ENCODE assay signal across 20 cellular contexts in genomic region chr19:7554565-7554964, GRCh38. TPM values are rescaled to one million over a fixed set of nuclear protein-coding genes. Genes with fewer than 3 reads are reported as not detected.
DNase-seq lines count a peak whose midpoint lies in the region; ATAC-seq, FAIRE-seq and TF ChIP-seq lines count a peak whose summit lies in the region.
"Had no signal": no experiment of that assay in that cellular context is flagged by ENCODE, and none has a peak within 500 bp of the region (broad histone marks: within the 10 kb centered on the region; RNA-seq: fewer than 3 reads in every experiment).

No MANE protein-coding gene starts in this region.

- no peak overlapping the region for H4K8ac ChIP-seq in H9 (replicated peaks; ENCODE audit: insufficient read length, low read depth, low read length)
- H4K8ac ChIP-seq in H1 (ENCODE audit: extremely low read depth, insufficient read depth, low read length) = peak overlapping the region; percentile 46; the same call in 1 of the 2 replicates
- no peak overlapping the region for H4K8ac ChIP-seq in neuronal stem cell (ENCODE audit: low read depth, low read length)

- H2BK5ac ChIP-seq in H9 (ENCODE audit: insufficient read length, low read length) = no peak overlapping the region
- no peak overlapping the region for H2BK5ac ChIP-seq in H1 (ENCODE audit: low read depth, low read length)
- no peak overlapping the region for H2BK5ac ChIP-seq in neuronal stem cell (ENCODE audit: low read length)

- peaks cover 7 to 10% of the 10 kb centered on the region in 2 experiments; a peak in 3 of 4 replicates for H3K4me1 Mint-ChIP-seq in H9

- no peak overlapping the region for H3K4me3 Mint-ChIP-seq in H9
- H3K4me3 Mint-ChIP-seq: CD14-positive monocyte; CD8-positive, alpha-beta T cell had no signal

- no peak overlapping the region for H3K27ac ChIP-seq in H9 (ENCODE audit: insufficient read length, low read depth, low read length)
- H3K27ac ChIP-seq in H1 (ENCODE audit: low read depth, low read length) = no peak overlapping the region
- H3K27ac ChIP-seq in neuronal stem cell (replicated peaks; ENCODE audit: low read length) = no peak overlapping the region
- no peak overlapping the region for H3K27ac ChIP-seq in gastroesophageal sphincter
- H3K27ac ChIP-seq in heart left ventricle = no peak overlapping the region
- H3K27ac ChIP-seq: A549 had no signal

- H3K14ac ChIP-seq in H9 (ENCODE audit: insufficient read depth, low read length) (no peak overlapping the region), H1 (ENCODE audit: insufficient read length) (no peak overlapping the region), neuronal stem cell (ENCODE audit: low read length) (no peak overlapping the region)

- no peak overlapping the region for H3T11ph ChIP-seq in H9 (ENCODE audit: low read length)

- no peak for ATAC-seq in gastroesophageal sphincter
- no peak for ATAC-seq in heart left ventricle
- ATAC-seq: CD8-positive, alpha-beta T cell had no signal

- DNase-seq in H9 (peak; percentile 45), H1 (ENCODE audit: low read depth in 1 of 2, low spot score in 2 of 2) (no peak), neuronal stem cell (ENCODE audit: low spot score) (no peak), heart left ventricle (no peak), pons (ENCODE audit: low spot score) (no peak)
- DNase-seq: COR-L47, DMS153, DMS79 treated with DMSO at 0.1 percent for 48 hours, GF-D8 had no signal

- H2AFZ ChIP-seq in H9 (ENCODE audit: low read length) (no peak overlapping the region), H1 (ENCODE audit: low read length) (no peak overlapping the region), neuronal stem cell (ENCODE audit: low read length) (no peak overlapping the region)

- H3K56ac ChIP-seq in H9 (ENCODE audit: insufficient read length, low read depth, low read length) = no peak overlapping the region
- no peak overlapping the region for H3K56ac ChIP-seq in H1 (replicated peaks; ENCODE audit: insufficient read length, low read depth, low read length)

- TF ChIP-seq CTCF in H9 (conservative IDR thresholded peaks at IDR 0.05) (no peak), H1 (IDR thresholded peaks at IDR 0.05; ENCODE audit: control extremely low read depth in 1 of 3, insufficient read depth in 1 of 3, low read depth in 1 of 3, low read length in 3 of 3) (no peak), gastroesophageal sphincter (IDR thresholded peaks at IDR 0.05) (no peak), heart left ventricle (IDR thresholded peaks at IDR 0.05) (no peak)

- H3K23me2 ChIP-seq in H9 (ENCODE audit: insufficient read length, low read depth, low read length, poor library complexity, severe bottlenecking) = no peaks in the 10 kb centered on the region
- H3K23me2 ChIP-seq in H1 (ENCODE audit: low read depth, low read length) = peaks cover 2% of the 10 kb centered on the region; the same call in 1 of the 2 replicates

- H3K4ac ChIP-seq in H9 (ENCODE audit: low read depth, low read length) (no peak overlapping the region), H1 (replicated peaks; ENCODE audit: insufficient read length, low read depth, low read length) (no peak overlapping the region), neuronal stem cell (ENCODE audit: low read length) (no peak overlapping the region)

- TF ChIP-seq RAD21 in H1 (IDR thresholded peaks at IDR 0.05 in 1 of 2, conservative IDR thresholded peaks at IDR 0.05 in 1 of 2; ENCODE audit: low read depth in 2 of 2, low read length in 2 of 2) = no peak

- no peak for TF ChIP-seq EP300 in H1 (IDR thresholded peaks at IDR 0.05; ENCODE audit: borderline replicate concordance in 1 of 2, low read depth in 2 of 2, low read length in 2 of 2)
- TF ChIP-seq EP300 in gastroesophageal sphincter (IDR thresholded peaks at IDR 0.05) = no peak

- no peak overlapping the region for H3K27ac Mint-ChIP-seq in H9
- H3K27ac Mint-ChIP-seq: CD8-positive, alpha-beta T cell had no signal

- H2AK5ac ChIP-seq in H9 (ENCODE audit: insufficient read length, low read length) (no peak overlapping the region), H1 (ENCODE audit: low read depth, low read length) (no peak overlapping the region), neuronal stem cell (ENCODE audit: low read depth, low read length) (no peak overlapping the region)

- H3K4me3 ChIP-seq in H1 (ENCODE audit: extremely low read depth in 1 of 4, insufficient read depth in 2 of 4, low read depth in 3 of 4, low read length in 4 of 4) (peak overlapping the region in 2 of 4 experiments; percentile 55 to 56; a peak in 3 of 8 replicates), neuronal stem cell (ENCODE audit: low read length in 2 of 2) (no peak overlapping the region), gastroesophageal sphincter (no peak overlapping the region), heart left ventricle (no peak overlapping the region)
- H3K4me3 ChIP-seq: A549 had no signal

- H3K4me1 ChIP-seq in ES-I3 (ENCODE audit: insufficient read depth, low read length) (no peaks in the 10 kb centered on the region; the same call in 1 of the 2 replicates), H9 (ENCODE audit: insufficient read depth, low read length) (peaks cover 2% of the 10 kb centered on the region; the same call in 1 of the 2 replicates), H1 (replicated peaks in 1 of 4; ENCODE audit: control insufficient read depth in 3 of 4, insufficient read depth in 4 of 4, low read length in 3 of 4) (peaks cover 0 to 11% (median 8%) of the 10 kb centered on the region in 4 experiments; a peak in 5 of 7 replicates), neuronal stem cell (ENCODE audit: control insufficient read depth in 2 of 2, insufficient read depth in 1 of 2, low read depth in 1 of 2, low read length in 2 of 2) (peaks cover 0 to 5% of the 10 kb centered on the region in 2 donors), gastroesophageal sphincter (peaks cover 0 to 16% (median 0%) of the 10 kb centered on the region in 3 donors), heart left ventricle (peaks cover 0 to 5% (median 0%) of the 10 kb centered on the region in 12 donors)
- H3K4me1 ChIP-seq: A549 had no signal

- no CpG with 5 or more reads among the region's 28 CpGs for WGBS in H9 (ENCODE audit: extremely low coverage, insufficient read length, low lambda C conversion rate)
- WGBS in H1 (ENCODE audit: extremely low coverage in 1 of 2, insufficient coverage in 1 of 2, insufficient read length in 1 of 2, insufficient replicate concordance in 2 of 2, low coverage in 1 of 2, low lambda C conversion rate in 2 of 2, missing lambda C conversion rate in 1 of 2), 2 experiments = 95% methylated on average over 26 of the region's 28 CpGs; no CpG with 5 or more reads in 1 of the 2 experiments
- WGBS in neuronal stem cell (ENCODE audit: extremely low coverage in 2 of 2, insufficient read length in 2 of 2, insufficient replicate concordance in 1 of 2), 2 donors = no CpG with 5 or more reads among the region's 28 CpGs
- WGBS in gastroesophageal sphincter (ENCODE audit: low coverage in 1 of 2), 2 donors = 87% methylated on average over 3 of the region's 28 CpGs; no CpG with 5 or more reads in 1 of the 2 donors
- 87 to 94% (median 92%) methylated on average over 15 to 28 of the region's 28 CpGs for WGBS in heart left ventricle, 4 donors

- no peak overlapping the region for H2BK120ac ChIP-seq in H9 (ENCODE audit: low read depth, low read length, poor library complexity, severe bottlenecking)
- H2BK120ac ChIP-seq in H1 (replicated peaks; ENCODE audit: low read depth, low read length) = no peak overlapping the region
- H2BK120ac ChIP-seq in neuronal stem cell (ENCODE audit: low read depth, low read length) = no peak overlapping the region

- H4K20me1 ChIP-seq in H9 (ENCODE audit: control insufficient read depth, insufficient read depth, insufficient read length) (no peaks in the 10 kb centered on the region), H1 (replicated peaks in 1 of 2; ENCODE audit: control insufficient read depth in 1 of 2, insufficient read depth in 2 of 2, low read length in 2 of 2) (peaks cover 0 to 8% of the 10 kb centered on the region in 2 experiments)

- H3K18ac ChIP-seq in H9 (ENCODE audit: insufficient read length, low read depth, low read length) = no peak overlapping the region
- no peak overlapping the region for H3K18ac ChIP-seq in H1 (ENCODE audit: extremely low read depth, low read length)
- no peak overlapping the region for H3K18ac ChIP-seq in neuronal stem cell (ENCODE audit: low read length)

- H3K27me3 Mint-ChIP-seq in H9 (ENCODE audit: low read depth) = no peaks in the 10 kb centered on the region

- peaks cover 20 to 62% (median 43%) of the 10 kb centered on the region in 3 experiments; a peak in 6 of 7 replicates for H3K36me3 Mint-ChIP-seq in H9 (ENCODE audit: insufficient read depth in 1 of 3, low read depth in 3 of 3)

- H4K5ac ChIP-seq in H9 (ENCODE audit: insufficient read length, low read depth, low read length) = no peak overlapping the region
- no peak overlapping the region for H4K5ac ChIP-seq in H1 (ENCODE audit: insufficient read length, low read depth, low read length)

- no peak overlapping the region for H2BK15ac ChIP-seq in H9 (ENCODE audit: low read depth, low read length)
- H2BK15ac ChIP-seq in H1 (ENCODE audit: low read length) = no peak overlapping the region
- H2BK15ac ChIP-seq in neuronal stem cell (ENCODE audit: low read length) = no peak overlapping the region

- H3K79me2 ChIP-seq in H9 (ENCODE audit: insufficient read depth, low read length) (no peaks in the 10 kb centered on the region), H1 (ENCODE audit: control insufficient read depth in 1 of 2, insufficient read depth in 2 of 2, low read length in 2 of 2) (no peaks in the 10 kb centered on the region)

- H3K79me1 ChIP-seq in H9 (ENCODE audit: insufficient read depth, low read depth, low read length, poor library complexity, severe bottlenecking) (no peaks in the 10 kb centered on the region), H1 (ENCODE audit: low read depth, low read length) (no peaks in the 10 kb centered on the region), neuronal stem cell (ENCODE audit: low read depth, low read length) (peaks cover 7% of the 10 kb centered on the region)

- no peaks in the 10 kb centered on the region; a peak in 1 of 5 replicates for H3K9me3 Mint-ChIP-seq in H9
- H3K9me3 Mint-ChIP-seq: CD14-positive monocyte; CD8-positive, alpha-beta T cell had no signal

- H3K9me3 ChIP-seq in ES-I3 (ENCODE audit: control insufficient read depth, insufficient read depth, low read length) (no peaks in the 10 kb centered on the region), H9 (ENCODE audit: control insufficient read depth, low read depth, low read length) (no peaks in the 10 kb centered on the region), H1 (ENCODE audit: insufficient read depth in 2 of 2, low read depth in 1 of 2, low read length in 1 of 2) (no peaks in the 10 kb centered on the region), neuronal stem cell (replicated peaks in 1 of 2; ENCODE audit: control insufficient read depth in 2 of 2, insufficient read depth in 1 of 2, low read depth in 1 of 2, low read length in 2 of 2) (peaks cover 0 to 4% of the 10 kb centered on the region in 2 donors), gastroesophageal sphincter (no peaks in the 10 kb centered on the region), heart left ventricle (no peaks in the 10 kb centered on the region)
- H3K9me3 ChIP-seq: A549 had no signal

- H2BK20ac ChIP-seq in H9 (ENCODE audit: low read depth, low read length, poor library complexity, severe bottlenecking) = no peak overlapping the region
- no peak overlapping the region for H2BK20ac ChIP-seq in H1 (ENCODE audit: low read length)

- H2BK12ac ChIP-seq in H9 (ENCODE audit: insufficient read length, low read depth, low read length) (no peak overlapping the region), H1 (ENCODE audit: low read depth, low read length) (no peak overlapping the region), neuronal stem cell (ENCODE audit: low read length) (peak overlapping the region; percentile 89)

- H3K36me3 ChIP-seq in ES-I3 (ENCODE audit: insufficient read depth, low read length) (no peaks in the 10 kb centered on the region), H1 (ENCODE audit: control insufficient read depth in 2 of 4, insufficient read depth in 4 of 4, low read length in 3 of 4) (peaks cover 10 to 36% (median 23%) of the 10 kb centered on the region in 4 experiments), neuronal stem cell (replicated peaks in 1 of 2; ENCODE audit: control insufficient read depth in 2 of 2, insufficient read depth in 2 of 2, low read length in 2 of 2) (peaks cover 35 to 36% of the 10 kb centered on the region in 2 donors), gastroesophageal sphincter (peaks cover 0 to 88% of the 10 kb centered on the region in 2 donors), heart left ventricle (peaks cover 0 to 91% (median 63%) of the 10 kb centered on the region in 9 donors)

- CTCF ChIA-PET in H1 (lab: Charles Lee; ENCODE audit: partially characterized antibody) = interaction anchor here (0.7 to 1.3 kb wide), 4 partner anchors 38 to 315 kb away, joined by 3 to 5 read pairs (median 4); partner anchors contain the start of gene ZNF358

- H3K4me2 ChIP-seq in H9 (ENCODE audit: insufficient read depth, insufficient read length, low read length) = peak overlapping the region; percentile 24
- H3K4me2 ChIP-seq in H1 (ENCODE audit: insufficient read depth in 1 of 2, low read depth in 2 of 2, low read length in 2 of 2) = peak overlapping the region; percentile 47 to 59
- H3K4me2 ChIP-seq in neuronal stem cell (ENCODE audit: insufficient read depth, low read length, poor library complexity, severe bottlenecking) = no peak overlapping the region
- H3K4me2 ChIP-seq: A549 had no signal

- no peak for FAIRE-seq in H1 (lab: Jason Lieb, UNC)
- FAIRE-seq: A549, D721Med, GM18507, K562 had no signal

- intact Hi-C loops in heart left ventricle (cut with DNase I) = no loop called here

- H3K27me3 ChIP-seq in H9 (ENCODE audit: insufficient read depth, low read length) (no peaks in the 10 kb centered on the region), H1 (replicated peaks in 1 of 4; ENCODE audit: control insufficient read depth in 3 of 4, extremely low read depth in 1 of 4, insufficient read depth in 3 of 4, low read length in 3 of 4) (no peaks in the 10 kb centered on the region), neuronal stem cell (ENCODE audit: control insufficient read depth in 3 of 3, insufficient read depth in 3 of 3, low read depth in 1 of 3, low read length in 3 of 3) (no peaks in the 10 kb centered on the region), gastroesophageal sphincter (no peaks in the 10 kb centered on the region), heart left ventricle (no peaks in the 10 kb centered on the region)

- H3K9ac ChIP-seq in ES-I3 (ENCODE audit: low read depth, low read length) (peak overlapping the region; percentile 67; the same call in 1 of the 2 replicates), H9 (ENCODE audit: extremely low read depth, insufficient read length, low read length) (no peak overlapping the region), H1 (replicated peaks in 1 of 4; ENCODE audit: extremely low read depth in 1 of 4, low read depth in 3 of 4, low read length in 3 of 4) (no peak overlapping the region), neuronal stem cell (ENCODE audit: low read depth, low read length, poor library complexity) (peak overlapping the region; percentile 21)

- POLR2A ChIA-PET in H1 (lab: Charles Lee; ENCODE audit: partially characterized antibody) = interaction anchor here (0.8 to 1.8 kb wide), 7 partner anchors 12 to 75 kb away, joined by 3 to 8 read pairs (median 5); partner anchors contain the start of genes CAMSAP3, PET100, PNPLA6 and XAB2

- H3K23ac ChIP-seq in H9 (ENCODE audit: insufficient read length, low read depth, low read length) (no peak overlapping the region), H1 (ENCODE audit: insufficient read length) (no peak overlapping the region), neuronal stem cell (ENCODE audit: low read depth, low read length, poor library complexity) (peak overlapping the region; percentile 91)

- H4K91ac ChIP-seq in H9 (ENCODE audit: insufficient read length, low read depth, low read length) = no peak overlapping the region
- H4K91ac ChIP-seq in H1 (replicated peaks; ENCODE audit: insufficient read length, low read length) = no peak overlapping the region
- H4K91ac ChIP-seq in neuronal stem cell (ENCODE audit: low read depth, low read length, poor library complexity) = no peak overlapping the region

- no peak for TF ChIP-seq POLR2A in H1 (IDR thresholded peaks at IDR 0.05; ENCODE audit: control extremely low read depth in 1 of 2, low read depth in 2 of 2, low read length in 2 of 2)
- no peak for TF ChIP-seq POLR2A in gastroesophageal sphincter (IDR thresholded peaks at IDR 0.05)
- no peak for TF ChIP-seq POLR2A in heart left ventricle (IDR thresholded peaks at IDR 0.05)

RNA-seq across cellular contexts. Expression of gene PNPLA6, which starts 19.0 kb away (rescaled TPM):
- total RNA-seq in H9 (2021) (130 and 135 TPM in 2 replicates), gastroesophageal sphincter (100 to 1,000 TPM in 1 of 4 donors, 10 to 100 TPM in 3; 54.9 to 111 (median 75.2) TPM), heart left ventricle (100 to 1,000 TPM in 1 of 9 donors, 10 to 100 TPM in 8; 41.4 to 105 (median 49.9) TPM)
- total RNA-seq in H1 (2021; fragmentation: NEBNext Ultra II Directional; extraction: Animal tissue kit (Norgen Biotek cat#: 25700)) = 121 and 123 TPM in 2 replicates
- polyA plus RNA-seq in H1 (2011; rRNA removed) (55.1 and 121 TPM in 2 replicates), heart left ventricle (10 to 100 TPM; 35.6 to 51.1 TPM)
- polyA plus RNA-seq in H1 (2011; cell fraction: cytosol; rRNA removed) = 59.0 TPM
- polyA plus RNA-seq in H1 (2011; cell fraction: nucleus; rRNA removed) = 207 TPM
- 77.9 to 117 TPM (median 110 TPM) in 4 replicates for polyA plus RNA-seq in H1 (2012, experiment 1 of 2)
- polyA plus RNA-seq in H1 (2012, experiment 2 of 2) = 119 TPM
- 101 TPM for polyA plus RNA-seq in H1 (2013, experiment 1 of 2)
- 100 TPM for polyA plus RNA-seq in H1 (2013, experiment 2 of 2)
- 48.4 and 57.9 TPM in 2 replicates for polyA minus RNA-seq in H1 (2011; rRNA and poly(A)+ RNA removed)
- polyA minus RNA-seq in H1 (2011; cell fraction: cytosol; rRNA and poly(A)+ RNA removed) = 93.0 TPM
- polyA minus RNA-seq in H1 (2011; cell fraction: nucleus; rRNA and poly(A)+ RNA removed) = 92.4 TPM
- polyA plus RNA-seq in neuronal stem cell (2013, experiment 1 of 2) = 56.3 TPM
- polyA plus RNA-seq in neuronal stem cell (2013, experiment 2 of 2) = 57.3 TPM

RNA-seq across cellular contexts. Expression of gene MCOLN1, which starts 32.1 kb away (rescaled TPM):
- 15.7 and 18.7 TPM in 2 replicates for total RNA-seq in H9 (2021)
- 15.8 and 19.1 TPM in 2 replicates for total RNA-seq in H1 (2021; fragmentation: NEBNext Ultra II Directional; extraction: Animal tissue kit (Norgen Biotek cat#: 25700))
- polyA plus RNA-seq in H1 (2011; rRNA removed) = 40.0 and 42.8 TPM in 2 replicates
- polyA plus RNA-seq in H1 (2011; cell fraction: cytosol; rRNA removed) = 26.0 TPM
- polyA plus RNA-seq in H1 (2011; cell fraction: nucleus; rRNA removed) = 71.1 TPM
- polyA plus RNA-seq in H1 (2012, experiment 1 of 2) = 16.2 to 22.1 TPM (median 19.4 TPM) in 4 replicates
- polyA plus RNA-seq in H1 (2012, experiment 2 of 2) = 24.5 TPM
- 18.1 TPM for polyA plus RNA-seq in H1 (2013, experiment 1 of 2)
- 18.1 TPM for polyA plus RNA-seq in H1 (2013, experiment 2 of 2)
- 32.4 and 35.1 TPM in 2 replicates for polyA minus RNA-seq in H1 (2011; rRNA and poly(A)+ RNA removed)
- polyA minus RNA-seq in H1 (2011; cell fraction: cytosol; rRNA and poly(A)+ RNA removed) = 19.8 TPM
- 22.5 TPM for polyA minus RNA-seq in H1 (2011; cell fraction: nucleus; rRNA and poly(A)+ RNA removed)
- 6.6 TPM for polyA plus RNA-seq in neuronal stem cell (2013, experiment 1 of 2)
- polyA plus RNA-seq in neuronal stem cell (2013, experiment 2 of 2) = 7.4 TPM
- 10 to 100 TPM in 3 of 4 donors, 1 to 10 TPM in 1; 7.4 to 18.4 (median 17.5) TPM for total RNA-seq in gastroesophageal sphincter
- total RNA-seq in heart left ventricle = 10 to 100 TPM; 12.1 to 49.7 (median 14.9) TPM
- 10 to 100 TPM; 24.6 to 25.2 TPM for polyA plus RNA-seq in heart left ventricle

RNA-seq across cellular contexts. Expression of gene ZNF358, which starts 38.7 kb away (rescaled TPM):
- total RNA-seq in H9 (2021) = 40.5 and 41.5 TPM in 2 replicates
- total RNA-seq in H1 (2021; fragmentation: NEBNext Ultra II Directional; extraction: Animal tissue kit (Norgen Biotek cat#: 25700)) = 40.0 and 44.0 TPM in 2 replicates
- polyA plus RNA-seq in H1 (2011; rRNA removed) = 60.3 and 117 TPM in 2 replicates
- 39.7 TPM for polyA plus RNA-seq in H1 (2011; cell fraction: cytosol; rRNA removed)
- polyA plus RNA-seq in H1 (2011; cell fraction: nucleus; rRNA removed) = 48.1 TPM
- polyA plus RNA-seq in H1 (2012, experiment 1 of 2) = 34.2 to 38.8 TPM (median 38.1 TPM) in 4 replicates
- 37.1 TPM for polyA plus RNA-seq in H1 (2012, experiment 2 of 2)
- 43.9 TPM for polyA plus RNA-seq in H1 (2013, experiment 1 of 2)
- 44.5 TPM for polyA plus RNA-seq in H1 (2013, experiment 2 of 2)
- polyA minus RNA-seq in H1 (2011; rRNA and poly(A)+ RNA removed) = 15.6 and 24.3 TPM in 2 replicates
- polyA minus RNA-seq in H1 (2011; cell fraction: cytosol; rRNA and poly(A)+ RNA removed) = 34.9 TPM
- polyA minus RNA-seq in H1 (2011; cell fraction: nucleus; rRNA and poly(A)+ RNA removed) = 19.2 TPM
- polyA plus RNA-seq in neuronal stem cell (2013, experiment 1 of 2) = 109 TPM
- 102 TPM for polyA plus RNA-seq in neuronal stem cell (2013, experiment 2 of 2)
- 100 to 1,000 TPM in 2 of 4 donors, 10 to 100 TPM in 2; 63.9 to 153 (median 98.7) TPM for total RNA-seq in gastroesophageal sphincter
- 100 to 1,000 TPM in 1 of 9 donors, 10 to 100 TPM in 8; 62.8 to 128 (median 74.4) TPM for total RNA-seq in heart left ventricle
- 100 to 1,000 TPM in 1 of 2 donors, 10 to 100 TPM in 1; 49.3 to 159 TPM for polyA plus RNA-seq in heart left ventricle

RNA-seq across cellular contexts. Expression of gene CAMSAP3, which starts 41.1 kb away (rescaled TPM):
- total RNA-seq in H9 (2021) (28.4 and 31.3 TPM in 2 replicates), gastroesophageal sphincter (1 to 10 TPM in 1 of 4 donors, under 1 TPM in 1, not detected in 2; 0.46 to 2.1 TPM), heart left ventricle (1 to 10 TPM in 3 of 9 donors, under 1 TPM in 6; 0.25 to 3.7 (median 0.83) TPM)
- total RNA-seq in H1 (2021; fragmentation: NEBNext Ultra II Directional; extraction: Animal tissue kit (Norgen Biotek cat#: 25700)) = 30.4 and 32.5 TPM in 2 replicates
- polyA plus RNA-seq in H1 (2011; rRNA removed) (11.4 and 19.6 TPM in 2 replicates), heart left ventricle (under 1 TPM; 0.04 to 0.34 TPM)
- 12.9 TPM for polyA plus RNA-seq in H1 (2011; cell fraction: cytosol; rRNA removed)
- 69.2 TPM for polyA plus RNA-seq in H1 (2011; cell fraction: nucleus; rRNA removed)
- polyA plus RNA-seq in H1 (2012, experiment 1 of 2) = 18.4 to 30.0 TPM (median 24.6 TPM) in 4 replicates
- 25.6 TPM for polyA plus RNA-seq in H1 (2012, experiment 2 of 2)
- polyA plus RNA-seq in H1 (2013, experiment 1 of 2) = 19.2 TPM
- 17.8 TPM for polyA plus RNA-seq in H1 (2013, experiment 2 of 2)
- 5.0 and 7.4 TPM in 2 replicates for polyA minus RNA-seq in H1 (2011; rRNA and poly(A)+ RNA removed)
- 10.3 TPM for polyA minus RNA-seq in H1 (2011; cell fraction: cytosol; rRNA and poly(A)+ RNA removed)
- 13.5 TPM for polyA minus RNA-seq in H1 (2011; cell fraction: nucleus; rRNA and poly(A)+ RNA removed)
- 13.7 TPM for polyA plus RNA-seq in neuronal stem cell (2013, experiment 1 of 2)
- polyA plus RNA-seq in neuronal stem cell (2013, experiment 2 of 2) = 14.1 TPM
- total RNA-seq: HT1080 had no signal
- polyA plus RNA-seq: AG04450, BJ, CD14-positive monocyte had no signal

Comparison
In these comparisons a context has a peak if more than half of its experiments do, and no peak if none do; other contexts are left out.
1. H3K9ac ChIP-seq: peak in ES-I3 (single experiment) and neuronal stem cell (single experiment); none in H9 (single experiment) and H1 (0 of 4).